Comparison of ENCODE assay signal across 15 cellular contexts in the genomic region with DNA sequence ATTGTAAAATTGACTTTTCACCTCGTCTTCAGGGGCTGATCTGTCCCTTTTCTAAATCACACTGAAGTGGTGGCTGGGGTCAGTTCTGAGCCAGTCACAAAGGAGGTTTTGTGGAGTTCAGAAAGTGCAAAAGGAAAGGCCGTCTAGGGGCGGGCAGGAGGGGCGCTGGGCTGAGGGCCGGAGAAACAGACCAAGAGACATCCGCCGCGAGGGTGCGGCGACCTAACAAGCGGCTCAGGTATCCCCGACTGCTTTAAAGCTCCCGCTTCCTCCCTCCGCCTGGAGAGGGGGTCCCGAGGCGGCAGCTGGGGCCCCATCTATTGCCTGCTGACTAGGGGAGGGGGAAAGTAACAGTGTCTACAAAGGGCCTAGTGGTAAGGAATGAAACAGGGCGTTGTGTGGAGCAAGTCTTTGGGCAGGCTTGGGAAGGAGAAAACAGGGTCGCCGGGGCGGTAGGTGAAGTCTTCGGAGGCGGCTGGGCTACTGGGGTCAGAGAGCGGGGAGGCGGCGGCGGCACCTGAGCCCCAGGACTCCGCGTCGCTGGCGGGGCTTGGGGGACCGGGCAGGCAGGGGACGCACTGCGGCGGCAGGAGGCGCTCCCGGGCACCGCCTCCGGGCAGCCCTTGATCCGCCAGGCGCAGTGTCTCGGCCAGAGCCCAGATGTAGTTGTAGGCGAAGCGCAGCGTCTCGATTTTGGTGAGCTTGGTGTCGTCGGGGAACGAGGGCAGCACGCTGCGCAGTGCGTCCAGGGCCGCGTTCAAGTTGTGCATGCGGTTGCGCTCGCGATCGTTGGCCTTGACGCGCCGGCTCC. TPM values are rescaled to one million over a fixed set of nuclear protein-coding genes. Genes with fewer than 3 reads are reported as not detected.
DNase-seq lines count a peak whose midpoint lies in the region; ATAC-seq and TF ChIP-seq lines count a peak whose summit lies in the region.
"Had no signal": no experiment of that assay in that cellular context is flagged by ENCODE, and none has a peak within 500 bp of the region (broad histone marks: within the 10 kb centered on the region; RNA-seq: fewer than 3 reads in every experiment).

No MANE protein-coding gene starts in this region.

- H3K4me3 Mint-ChIP-seq in activated CD8-positive, alpha-beta memory T cell treated with anti-CD3 and anti-CD28 coated beads, Interleukin-2, amount 10 ng/mL, durations not matched to agents 7 days and 5 days = no peak overlapping the region
- H3K4me3 Mint-ChIP-seq in stimulated activated memory B cell treated with anti-CD40 and anti-IgM and Interleukin-4, amounts not matched to agents 10 μg/mL and 1 μg/mL and 100 μg/mL, for 72 hours = peak overlapping the region; percentile 25
- H3K4me3 Mint-ChIP-seq: activated naive CD4-positive, alpha-beta T cell treated with anti-CD3 and anti-CD28 coated beads for 36 hours had no signal

- H3K4me1 Mint-ChIP-seq in activated CD8-positive, alpha-beta memory T cell treated with anti-CD3 and anti-CD28 coated beads, Interleukin-2, amount 10 ng/mL, durations not matched to agents 7 days and 5 days = peaks cover 5% of the 10 kb centered on the region
- peaks cover 7% of the 10 kb centered on the region for H3K4me1 Mint-ChIP-seq in stimulated activated memory B cell treated with anti-CD40 and anti-IgM and Interleukin-4, amounts not matched to agents 10 μg/mL and 1 μg/mL and 100 μg/mL, for 72 hours

- H3K36me3 Mint-ChIP-seq in activated CD8-positive, alpha-beta memory T cell treated with anti-CD3 and anti-CD28 coated beads, Interleukin-2, amount 10 ng/mL, durations not matched to agents 7 days and 5 days = no peaks in the 10 kb centered on the region
- no peaks in the 10 kb centered on the region for H3K36me3 Mint-ChIP-seq in stimulated activated memory B cell treated with anti-CD40 and anti-IgM and Interleukin-4, amounts not matched to agents 10 μg/mL and 1 μg/mL and 100 μg/mL, for 72 hours

- no peak overlapping the region for H3K27ac ChIP-seq in ascending aorta
- H3K27ac ChIP-seq in dorsolateral prefrontal cortex = no peak overlapping the region
- H3K27ac ChIP-seq: neutrophil had no signal

- CTCF ChIA-PET in activated CD8-positive, alpha-beta memory T cell treated with anti-CD3 and anti-CD28 coated beads, Interleukin-2, amount 10 ng/mL, durations not matched to agents 7 days and 5 days (lab: Charles Lee) = no interaction called here

- ATAC-seq in activated CD8-positive, alpha-beta memory T cell treated with anti-CD3 and anti-CD28 coated beads, Interleukin-2, amount 10 ng/mL, durations not matched to agents 7 days and 5 days = peak; percentile 12
- no peak for ATAC-seq in stimulated activated memory B cell treated with anti-CD40 and anti-IgM and Interleukin-4, amounts not matched to agents 10 μg/mL and 1 μg/mL and 100 μg/mL, for 72 hours
- ATAC-seq: activated CD4-positive, CD25-positive, alpha-beta regulatory T cell treated with anti-CD3 and anti-CD28 coated beads, Interleukin-2, amount 50 U/mL, for 24 hours had no signal

- H3K36me3 ChIP-seq in ascending aorta = no peaks in the 10 kb centered on the region
- H3K36me3 ChIP-seq: neutrophil had no signal

- TF ChIP-seq CTCF in ascending aorta (IDR thresholded peaks at IDR 0.05) = no peak
- TF ChIP-seq CTCF in dorsolateral prefrontal cortex (IDR thresholded peaks at IDR 0.05 in 54 of 56, conservative IDR thresholded peaks at IDR 0.05 in 2 of 56; ENCODE audit: low read depth in 1 of 56, partially characterized antibody in 56 of 56) = no peak

- H3K4me1 ChIP-seq in ascending aorta = peaks cover 0 to 4% of the 10 kb centered on the region in 2 donors

- peaks cover 91% of the 10 kb centered on the region for H3K27me3 Mint-ChIP-seq in activated CD8-positive, alpha-beta memory T cell treated with anti-CD3 and anti-CD28 coated beads, Interleukin-2, amount 10 ng/mL, durations not matched to agents 7 days and 5 days
- peaks cover 80% of the 10 kb centered on the region for H3K27me3 Mint-ChIP-seq in stimulated activated memory B cell treated with anti-CD40 and anti-IgM and Interleukin-4, amounts not matched to agents 10 μg/mL and 1 μg/mL and 100 μg/mL, for 72 hours

- peaks cover 9% of the 10 kb centered on the region for H3K27me3 ChIP-seq in ascending aorta
- H3K27me3 ChIP-seq in dorsolateral prefrontal cortex = peaks cover 0 to 96% (median 61%) of the 10 kb centered on the region in 45 donors

- H3K4me3 ChIP-seq in ascending aorta (peak overlapping the region; percentile 12 to 14), dorsolateral prefrontal cortex (peak overlapping the region in 8 of 59 donors; percentile 9 to 57 (median 46))

- H3K9me3 ChIP-seq in ascending aorta = no peaks in the 10 kb centered on the region
- H3K9me3 ChIP-seq: neutrophil had no signal

- intact Hi-C loops in ascending aorta (cut with DNase I) = no loop called here
- intact Hi-C loops in dorsolateral prefrontal cortex (cut with DNase I) = no loop called here

- H3K9me3 Mint-ChIP-seq in activated CD8-positive, alpha-beta memory T cell treated with anti-CD3 and anti-CD28 coated beads, Interleukin-2, amount 10 ng/mL, durations not matched to agents 7 days and 5 days (ENCODE audit: low read depth) = no peaks in the 10 kb centered on the region
- peaks cover 4% of the 10 kb centered on the region for H3K9me3 Mint-ChIP-seq in stimulated activated memory B cell treated with anti-CD40 and anti-IgM and Interleukin-4, amounts not matched to agents 10 μg/mL and 1 μg/mL and 100 μg/mL, for 72 hours
- H3K9me3 Mint-ChIP-seq: activated naive CD4-positive, alpha-beta T cell treated with anti-CD3 and anti-CD28 coated beads for 36 hours had no signal

- no peak overlapping the region for H3K27ac Mint-ChIP-seq in activated CD8-positive, alpha-beta memory T cell treated with anti-CD3 and anti-CD28 coated beads, Interleukin-2, amount 10 ng/mL, durations not matched to agents 7 days and 5 days
- H3K27ac Mint-ChIP-seq in stimulated activated memory B cell treated with anti-CD40 and anti-IgM and Interleukin-4, amounts not matched to agents 10 μg/mL and 1 μg/mL and 100 μg/mL, for 72 hours = no peak overlapping the region
- H3K27ac Mint-ChIP-seq: activated naive CD4-positive, alpha-beta T cell treated with anti-CD3 and anti-CD28 coated beads for 36 hours had no signal

- DNase-seq in activated CD8-positive, alpha-beta memory T cell treated with anti-CD3 and anti-CD28 coated beads, Interleukin-2, amount 10 ng/mL, durations not matched to agents 7 days and 5 days = no peak
- no peak for DNase-seq in activated CD8-positive, alpha-beta memory T cell treated with anti-CD3 and anti-CD28 coated beads, Interleukin-2, amount 50 U/mL, for 48 hours
- DNase-seq in ascending aorta (ENCODE audit: low spot score in 2 of 2) (peak in 1 of 2 donors; percentile 41), iPS-NIHi7 (ENCODE audit: extremely low spot score) (peak; percentile 79), midbrain (lab: John Stamatoyannopoulos, UW) (no peak), NOMO-1 (lab: John Stamatoyannopoulos, UW; ENCODE audit: unreplicated experiment in 2 of 2) (no peak), dorsolateral prefrontal cortex (no peak)
- DNase-seq: activated naive CD4-positive, alpha-beta T cell treated with anti-CD3 and anti-CD28 coated beads for 36 hours; effector memory CD4-positive, alpha-beta T cell; NCI-H510A; stimulated activated naive CD4-positive, alpha-beta T cell treated with Interleukin-2 at 50 U/mL for 16 hours had no signal

RNA-seq across cellular contexts. Expression of gene NEUROG1, which starts 0.9 kb away (rescaled TPM):
- not detected for total RNA-seq in activated CD8-positive, alpha-beta memory T cell treated with anti-CD3 and anti-CD28 coated beads, Interleukin-2, amount 10 ng/mL, durations not matched to agents 7 days and 5 days
- total RNA-seq in ascending aorta (not detected), dorsolateral prefrontal cortex (not detected)
- total RNA-seq: activated naive CD4-positive, alpha-beta T cell treated with anti-CD3 and anti-CD28 coated beads for 36 hours; MCF 10A had no signal

RNA-seq across cellular contexts. Expression of gene CXCL14, which starts 44.0 kb away (rescaled TPM):
- total RNA-seq in activated CD8-positive, alpha-beta memory T cell treated with anti-CD3 and anti-CD28 coated beads, Interleukin-2, amount 10 ng/mL, durations not matched to agents 7 days and 5 days = not detected
- total RNA-seq in ascending aorta (45.3 TPM), dorsolateral prefrontal cortex (100 to 1,000 TPM in 3 of 120 experiments, 10 to 100 TPM in 116, 1 to 10 TPM in 1; 8.6 to 119 (median 41.0) TPM)
- total RNA-seq: activated naive CD4-positive, alpha-beta T cell treated with anti-CD3 and anti-CD28 coated beads for 36 hours; MCF 10A had no signal

Comparison
In these comparisons a context has a peak if more than half of its experiments do, and no peak if none do; other contexts are left out.
1. RNA of gene CXCL14, which starts 44.0 kb away (total RNA-seq): 45.3 TPM in ascending aorta (single experiment) and 8.6 to 119 TPM in dorsolateral prefrontal cortex; not detected in activated CD8-positive, alpha-beta memory T cell treated with anti-CD3 and anti-CD28 coated beads, Interleukin-2, amount 10 ng/mL, durations not matched to agents 7 days and 5 days; every median in the first group is over 4 times any median in the second.